Comparison of ENCODE assay signal across 9 cellular contexts in the genomic region with DNA sequence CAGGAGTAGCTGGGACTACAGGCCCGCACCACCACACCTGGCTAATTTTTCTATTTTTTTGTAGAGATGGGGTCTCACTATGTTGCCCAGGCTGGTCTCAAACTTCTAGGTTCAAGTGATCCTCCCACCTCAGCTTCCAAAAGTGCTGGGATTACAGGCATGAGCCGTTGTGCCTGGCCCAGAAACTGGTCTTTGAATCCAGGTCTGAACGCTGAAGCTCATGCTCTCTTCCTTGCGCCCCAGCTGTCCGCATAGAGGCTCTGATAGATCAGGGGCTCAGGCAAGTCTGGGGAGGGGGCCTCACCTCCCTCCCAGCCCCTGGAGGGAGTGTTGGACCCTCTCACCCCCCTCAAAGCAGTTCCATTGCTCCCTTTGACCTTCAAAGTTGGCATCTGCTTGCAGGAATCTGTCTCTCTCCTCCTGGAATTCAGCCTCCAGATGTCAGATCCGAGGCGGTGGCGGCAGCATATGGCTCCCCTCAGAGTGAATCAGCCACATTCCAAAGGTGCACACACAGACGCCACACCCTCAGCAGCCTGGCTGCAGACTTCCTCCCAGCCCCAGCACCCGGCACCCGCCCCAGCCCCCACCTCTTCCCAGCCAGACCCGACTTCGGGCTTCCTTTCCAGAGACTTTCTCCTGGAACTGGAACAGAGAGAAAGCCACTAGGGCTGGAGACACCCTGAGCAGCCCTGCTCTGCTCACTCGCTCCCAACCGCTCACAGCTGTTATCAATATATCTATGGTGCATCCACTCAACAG. TPM values are rescaled to one million over a fixed set of nuclear protein-coding genes. Genes with fewer than 3 reads are reported as not detected.
A peak's percentile ranks its signal among the peaks of the same experiment; 100 is the strongest.
DNase-seq lines count a peak whose midpoint lies in the region; ATAC-seq and TF ChIP-seq lines count a peak whose summit lies in the region.
"Had no signal": no experiment of that assay in that cellular context is flagged by ENCODE, and none has a peak within 500 bp of the region (broad histone marks: within the 10 kb centered on the region; RNA-seq: fewer than 3 reads in every experiment).

No MANE protein-coding gene starts in this region.

- H3K27me3 Mint-ChIP-seq in activated naive CD4-positive, alpha-beta T cell treated with anti-CD3 and anti-CD28 coated beads for 36 hours (ENCODE audit: low read depth) = no peaks in the 10 kb centered on the region
- H3K27me3 Mint-ChIP-seq: T-cell had no signal

- H2AFZ ChIP-seq in trophoblast cell (ENCODE audit: insufficient read depth, low read length, poor library complexity) = peak overlapping the region; percentile 43

- peak overlapping the region; percentile 99 for H2BK12ac ChIP-seq in trophoblast cell (ENCODE audit: low read length)

- H2AK5ac ChIP-seq in trophoblast cell (ENCODE audit: low read length) = peak overlapping the region; percentile 65

- H3K27me3 ChIP-seq in SJCRH30 (no peaks in the 10 kb centered on the region), foreskin keratinocyte (no peaks in the 10 kb centered on the region), trophoblast cell (ENCODE audit: insufficient read depth, low read length) (no peaks in the 10 kb centered on the region)

- peak overlapping the region; percentile 69 for H3K18ac ChIP-seq in trophoblast cell (ENCODE audit: low read length)

- CTCF ChIA-PET in activated naive CD4-positive, alpha-beta T cell treated with anti-CD3 and anti-CD28 coated beads for 36 hours (lab: Charles Lee) = interaction anchor here (1.4 to 2.5 kb wide), 2 partner anchors 10 kb away, joined by 3 to 13 read pairs; no protein-coding TSS in a partner anchor

- peaks cover 2% of the 10 kb centered on the region for H3K4me1 Mint-ChIP-seq in activated naive CD4-positive, alpha-beta T cell treated with anti-CD3 and anti-CD28 coated beads for 36 hours (ENCODE audit: low read depth)

- H4K91ac ChIP-seq in trophoblast cell (ENCODE audit: low read depth, low read length) = peak overlapping the region; percentile 98

- H3K27ac ChIP-seq in SJCRH30 (peak overlapping the region; percentile 71), foreskin keratinocyte (peak overlapping the region; percentile 56), trophoblast cell (ENCODE audit: low read depth, low read length) (peak overlapping the region; percentile 97)

- H3K4me1 ChIP-seq in SJCRH30 = peaks cover 20% of the 10 kb centered on the region
- H3K4me1 ChIP-seq in foreskin keratinocyte = peaks cover 34% of the 10 kb centered on the region
- H3K4me1 ChIP-seq in trophoblast cell (ENCODE audit: control insufficient read depth in 1 of 2, insufficient read depth in 2 of 2, low read length in 2 of 2) = peaks cover 31 to 33% of the 10 kb centered on the region in 2 experiments

- DNase-seq in ELF-1 (ENCODE audit: low read depth, low spot score) (peak; percentile 94), SJCRH30 (peak; percentile 76 to 85), foreskin keratinocyte (peak; percentile 91 to 95), trophoblast cell (peak; percentile 92 to 93), activated gamma-delta T cell treated with Interleukin-2 at 50 U/mL for 16 hours (no peak)
- DNase-seq in activated naive CD4-positive, alpha-beta T cell treated with anti-CD3 and anti-CD28 coated beads for 36 hours = no peak
- no peak for DNase-seq in NK-92 treated with Interleukin-12 subunit alpha and Interleukin-12 subunit beta, amount 100 ng/mL, for 24 hours (lab: John Stamatoyannopoulos, UW)
- DNase-seq: T-cell had no signal

- TF ChIP-seq CTCF in foreskin keratinocyte (conservative IDR thresholded peaks at IDR 0.05) = no peak

- H3K79me2 ChIP-seq in trophoblast cell (ENCODE audit: control insufficient read depth, insufficient read depth, low read length, poor library complexity) = peaks cover 7% of the 10 kb centered on the region

- H3K4ac ChIP-seq in trophoblast cell (ENCODE audit: low read depth, low read length) = peak overlapping the region; percentile 16

- peak overlapping the region; percentile 71 for H4K8ac ChIP-seq in trophoblast cell (ENCODE audit: low read depth, low read length)

- intact Hi-C loops in activated naive CD4-positive, alpha-beta T cell treated with anti-CD3 and anti-CD28 coated beads for 36 hours (cut with micrococcal nuclease) = no loop called here

- H3K27ac Mint-ChIP-seq in activated naive CD4-positive, alpha-beta T cell treated with anti-CD3 and anti-CD28 coated beads for 36 hours = no peak overlapping the region
- H3K27ac Mint-ChIP-seq: T-cell had no signal

- no peaks in the 10 kb centered on the region for H3K9me3 Mint-ChIP-seq in activated naive CD4-positive, alpha-beta T cell treated with anti-CD3 and anti-CD28 coated beads for 36 hours
- H3K9me3 Mint-ChIP-seq: T-cell had no signal

- peaks cover 10% of the 10 kb centered on the region for H3K36me3 Mint-ChIP-seq in activated naive CD4-positive, alpha-beta T cell treated with anti-CD3 and anti-CD28 coated beads for 36 hours (ENCODE audit: low read depth)

- H3K4me3 ChIP-seq in SJCRH30 (no peak overlapping the region), trophoblast cell (ENCODE audit: low read depth, low read length) (no peak overlapping the region)

- H3K9ac ChIP-seq in trophoblast cell (ENCODE audit: low read length) = no peak overlapping the region

- H3K14ac ChIP-seq in trophoblast cell (ENCODE audit: low read length) = peak overlapping the region; percentile 82

- H3K36me3 ChIP-seq in SJCRH30 = no peaks in the 10 kb centered on the region
- H3K36me3 ChIP-seq in trophoblast cell (ENCODE audit: control insufficient read depth in 1 of 2, insufficient read depth in 2 of 2, low read length in 2 of 2) = peaks cover 0 to 2% of the 10 kb centered on the region in 2 experiments

- peak overlapping the region; percentile 97 for H2BK5ac ChIP-seq in trophoblast cell (ENCODE audit: low read depth, low read length, poor library complexity)

- H3K23ac ChIP-seq in trophoblast cell (ENCODE audit: low read length) = no peak overlapping the region

- no CpG with 5 or more reads among the region's 15 CpGs for WGBS in trophoblast cell (ENCODE audit: extremely low coverage, insufficient coverage, insufficient read length)

- H3K4me2 ChIP-seq in trophoblast cell (ENCODE audit: low read length) = peak overlapping the region; percentile 59

- H3K4me3 Mint-ChIP-seq in activated naive CD4-positive, alpha-beta T cell treated with anti-CD3 and anti-CD28 coated beads for 36 hours = no peak overlapping the region
- H3K4me3 Mint-ChIP-seq: T-cell had no signal

- peak overlapping the region; percentile 85 for H2BK120ac ChIP-seq in trophoblast cell (ENCODE audit: insufficient read depth, low read length, poor library complexity)

- H3K9me3 ChIP-seq in SJCRH30 (replicated peaks) (no peaks in the 10 kb centered on the region), trophoblast cell (ENCODE audit: insufficient read depth, low read depth, low read length) (no peaks in the 10 kb centered on the region)

- H3K79me1 ChIP-seq in trophoblast cell (ENCODE audit: low read length) = peaks cover 23% of the 10 kb centered on the region

- H4K12ac ChIP-seq in trophoblast cell (ENCODE audit: low read depth, low read length) = peak overlapping the region; percentile 68

- ATAC-seq in foreskin keratinocyte (peak; percentile 96), GM19023 (IDR thresholded peaks at IDR 0.05; ENCODE audit: unreplicated experiment) (no peak)

RNA-seq across cellular contexts. Expression of a gene that starts 16.9 kb away (rescaled TPM):
- 1.6 and 1.9 TPM in 2 replicates for total RNA-seq in SJCRH30 (2014; rRNA removed; shearing (Covaris generic))
- total RNA-seq in foreskin keratinocyte = 5.0 and 5.3 TPM in 2 replicates
- 9.5 TPM in 2 replicates for polyA plus RNA-seq in foreskin keratinocyte
- polyA plus RNA-seq in trophoblast cell (2013) = 22.5 and 23.2 TPM in 2 replicates
- under 1 TPM; 0.12 to 0.24 TPM for total RNA-seq in activated naive CD4-positive, alpha-beta T cell treated with anti-CD3 and anti-CD28 coated beads for 36 hours

RNA-seq across cellular contexts. Expression of a gene that starts 26.1 kb away (rescaled TPM):
- 31.2 and 34.1 TPM in 2 replicates for total RNA-seq in SJCRH30 (2014; rRNA removed; shearing (Covaris generic))
- 13.7 and 19.7 TPM in 2 replicates for total RNA-seq in foreskin keratinocyte
- polyA plus RNA-seq in foreskin keratinocyte = 11.9 and 15.1 TPM in 2 replicates
- 4.5 and 4.6 TPM in 2 replicates for polyA plus RNA-seq in trophoblast cell (2013)
- total RNA-seq in activated naive CD4-positive, alpha-beta T cell treated with anti-CD3 and anti-CD28 coated beads for 36 hours = 10 to 100 TPM; 24.0 to 27.7 TPM

RNA-seq across cellular contexts. Expression of a gene that starts 52.2 kb away (rescaled TPM):
- total RNA-seq in SJCRH30 (2014; rRNA removed; shearing (Covaris generic)) = 21.8 and 28.9 TPM in 2 replicates
- total RNA-seq in foreskin keratinocyte = 42.8 and 49.2 TPM in 2 replicates
- 73.7 and 76.5 TPM in 2 replicates for polyA plus RNA-seq in foreskin keratinocyte
- 40.6 and 45.5 TPM in 2 replicates for polyA plus RNA-seq in trophoblast cell (2013)
- 10 to 100 TPM; 67.8 to 71.3 TPM for total RNA-seq in activated naive CD4-positive, alpha-beta T cell treated with anti-CD3 and anti-CD28 coated beads for 36 hours

RNA-seq across cellular contexts. Expression of a gene that starts 57.1 kb away (rescaled TPM):
- 68.3 and 71.0 TPM in 2 replicates for total RNA-seq in SJCRH30 (2014; rRNA removed; shearing (Covaris generic))
- not detected in 2 replicates for total RNA-seq in foreskin keratinocyte
- not detected in 2 replicates for polyA plus RNA-seq in foreskin keratinocyte
- not detected in 2 replicates for polyA plus RNA-seq in trophoblast cell (2013)
- total RNA-seq in activated naive CD4-positive, alpha-beta T cell treated with anti-CD3 and anti-CD28 coated beads for 36 hours = not detected

Comparison
In these comparisons a context has a peak if more than half of its experiments do, and no peak if none do; other contexts are left out.
1. DNase-seq: peak in ELF-1 (single experiment), SJCRH30 (2 of 2), foreskin keratinocyte (2 of 2) and trophoblast cell (2 of 2); none in activated naive CD4-positive, alpha-beta T cell treated with anti-CD3 and anti-CD28 coated beads for 36 hours (single experiment), activated gamma-delta T cell treated with Interleukin-2 at 50 U/mL for 16 hours (single experiment) and NK-92 treated with Interleukin-12 subunit alpha and Interleukin-12 subunit beta, amount 100 ng/mL, for 24 hours (single experiment).
2. Peak in every context shown above with its lines, with median percentiles within 50 percentile points of each other: H3K27ac ChIP-seq.